In the genomic region with DNA sequence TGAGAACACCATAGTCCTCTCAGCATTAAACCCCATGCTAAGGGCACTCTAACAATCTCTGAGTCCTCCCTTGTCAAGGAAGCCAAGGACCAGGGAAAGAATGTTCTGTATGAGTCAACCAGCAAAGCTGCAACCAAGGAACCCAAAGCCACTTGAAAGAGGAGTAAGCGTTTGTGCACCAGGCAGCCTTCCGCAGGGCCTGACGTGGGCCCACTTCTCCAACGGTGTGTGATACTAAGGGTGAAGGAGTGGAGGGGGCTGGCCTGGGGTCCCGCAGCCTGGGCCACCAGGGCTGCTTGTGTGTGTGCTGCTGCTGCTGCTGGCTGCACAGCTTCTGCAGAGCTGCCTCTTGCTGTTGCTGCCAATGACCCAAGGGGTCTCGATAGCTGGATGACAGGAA, we compare ENCODE assay signal across 20 cellular contexts.
DNase-seq lines count a peak whose midpoint lies in the region; ATAC-seq and TF ChIP-seq lines count a peak whose summit lies in the region.
"Had no signal": no experiment of that assay in that cellular context is flagged by ENCODE, and none has a peak within 500 bp of the region (broad histone marks: within the 10 kb centered on the region; RNA-seq: fewer than 3 reads in every experiment).

No MANE protein-coding gene starts in this region.

- ATAC-seq in stimulated activated effector memory CD8-positive, alpha-beta T cell treated with anti-CD3 and anti-CD28 coated beads, Interleukin-12 subunit alpha, Interleukin-12 subunit beta, amount 100 ng/mL, for 72 hours: no peak
- ATAC-seq: HCT116 had no signal

- no peak overlapping the region for H3K27ac Mint-ChIP-seq in stimulated activated effector memory CD8-positive, alpha-beta T cell treated with anti-CD3 and anti-CD28 coated beads, Interleukin-12 subunit alpha, Interleukin-12 subunit beta, amount 100 ng/mL, for 72 hours
- no peak overlapping the region for H3K27ac Mint-ChIP-seq in T-helper 2 cell treated with Interferon-gamma antibody and Interleukin-4, amounts not matched to agents 5 μg/mL and 100 μg/mL, for 36 hours

- H3K9me3 ChIP-seq in adipocyte (ENCODE audit: control insufficient read depth, low read length): no peaks in the 10 kb centered on the region
- H3K9me3 ChIP-seq: SK-N-SH had no signal

- H3K27me3 ChIP-seq in adipocyte (replicated peaks; ENCODE audit: control insufficient read depth, insufficient read depth, low read length): peaks cover 34% of the 10 kb centered on the region

- H3K9ac ChIP-seq in adipocyte (ENCODE audit: low read length): no peak overlapping the region
- H3K9ac ChIP-seq: SK-N-SH had no signal

- no peaks in the 10 kb centered on the region for H3K36me3 ChIP-seq in adipocyte (ENCODE audit: control insufficient read depth, insufficient read depth, low read length, severe bottlenecking)

- DNase-seq in AG10803 (ENCODE audit: low read depth) (peak; percentile 3), EH (ENCODE audit: low read depth) (peak; percentile 16), adipocyte (ENCODE audit: low read depth) (peak; percentile 5), iris pigment epithelial cell (ENCODE audit: low read depth) (peak; percentile 3), SIG-M5 treated with dmso at 0.1 percent for 504 hours (lab: John Stamatoyannopoulos, UW; ENCODE audit: unreplicated experiment) (no peak)
- no peak for DNase-seq in stimulated activated effector memory CD8-positive, alpha-beta T cell treated with anti-CD3 and anti-CD28 coated beads, Interleukin-12 subunit alpha, Interleukin-12 subunit beta, amount 100 ng/mL, for 72 hours (ENCODE audit: low spot score in 2 of 2)
- no peak for DNase-seq in T-helper 2 cell treated with Interferon-gamma antibody and Interleukin-4, amounts not matched to agents 5 μg/mL and 100 μg/mL, for 36 hours (ENCODE audit: low spot score)
- DNase-seq in stimulated activated CD4-positive, alpha-beta T cell treated with anti-CD3 and anti-CD28 coated beads, Interleukin-4, amount 100 ng/mL, for 4 hours: no peak
- DNase-seq: DMS79, GOT3, KBM-7, NCI-H1105 treated with DMSO at 0.1 percent for 48 hours, NCI-H187, NCI-H2227 treated with DMSO at 0.1 percent for 48 hours, NCI-H510A treated with DMSO at 0.1 percent for 48 hours, NCI-H774, OCI-M1, SHP77, SK-N-SH had no signal

- H3K4me3 Mint-ChIP-seq in stimulated activated effector memory CD8-positive, alpha-beta T cell treated with anti-CD3 and anti-CD28 coated beads, Interleukin-12 subunit alpha, Interleukin-12 subunit beta, amount 100 ng/mL, for 72 hours: no peak overlapping the region
- no peak overlapping the region for H3K4me3 Mint-ChIP-seq in T-helper 2 cell treated with Interferon-gamma antibody and Interleukin-4, amounts not matched to agents 5 μg/mL and 100 μg/mL, for 36 hours

- no peaks in the 10 kb centered on the region for H3K4me1 Mint-ChIP-seq in stimulated activated effector memory CD8-positive, alpha-beta T cell treated with anti-CD3 and anti-CD28 coated beads, Interleukin-12 subunit alpha, Interleukin-12 subunit beta, amount 100 ng/mL, for 72 hours
- H3K4me1 Mint-ChIP-seq in T-helper 2 cell treated with Interferon-gamma antibody and Interleukin-4, amounts not matched to agents 5 μg/mL and 100 μg/mL, for 36 hours (ENCODE audit: low read depth): peaks cover 4% of the 10 kb centered on the region

- peaks cover 13% of the 10 kb centered on the region for H3K27me3 Mint-ChIP-seq in T-helper 2 cell treated with Interferon-gamma antibody and Interleukin-4, amounts not matched to agents 5 μg/mL and 100 μg/mL, for 36 hours (ENCODE audit: low read depth)

- no peaks in the 10 kb centered on the region for H3K9me3 Mint-ChIP-seq in stimulated activated effector memory CD8-positive, alpha-beta T cell treated with anti-CD3 and anti-CD28 coated beads, Interleukin-12 subunit alpha, Interleukin-12 subunit beta, amount 100 ng/mL, for 72 hours
- no peaks in the 10 kb centered on the region for H3K9me3 Mint-ChIP-seq in T-helper 2 cell treated with Interferon-gamma antibody and Interleukin-4, amounts not matched to agents 5 μg/mL and 100 μg/mL, for 36 hours

- no peaks in the 10 kb centered on the region for H3K4me1 ChIP-seq in adipocyte (ENCODE audit: control insufficient read depth, insufficient read depth, low read length)

- TF ChIP-seq CTCF in AG10803 (conservative IDR thresholded peaks at IDR 0.05; ENCODE audit: low read length): no peak

- H3K4me3 ChIP-seq in AG10803 (ENCODE audit: low read length): no peak overlapping the region
- H3K4me3 ChIP-seq in adipocyte (ENCODE audit: low read length): no peak overlapping the region

- no peaks in the 10 kb centered on the region for H3K36me3 Mint-ChIP-seq in stimulated activated effector memory CD8-positive, alpha-beta T cell treated with anti-CD3 and anti-CD28 coated beads, Interleukin-12 subunit alpha, Interleukin-12 subunit beta, amount 100 ng/mL, for 72 hours
- no peaks in the 10 kb centered on the region for H3K36me3 Mint-ChIP-seq in T-helper 2 cell treated with Interferon-gamma antibody and Interleukin-4, amounts not matched to agents 5 μg/mL and 100 μg/mL, for 36 hours (ENCODE audit: low read depth)

Comparison
In these comparisons a context has a peak if more than half of its experiments do, and no peak if none do; other contexts are left out.
1. DNase-seq: peak in AG10803 (single experiment), EH (single experiment), adipocyte (single experiment) and iris pigment epithelial cell (single experiment); none in stimulated activated effector memory CD8-positive, alpha-beta T cell treated with anti-CD3 and anti-CD28 coated beads, Interleukin-12 subunit alpha, Interleukin-12 subunit beta, amount 100 ng/mL, for 72 hours (0 of 2), T-helper 2 cell treated with Interferon-gamma antibody and Interleukin-4, amounts not matched to agents 5 μg/mL and 100 μg/mL, for 36 hours (single experiment), stimulated activated CD4-positive, alpha-beta T cell treated with anti-CD3 and anti-CD28 coated beads, Interleukin-4, amount 100 ng/mL, for 4 hours (0 of 2) and SIG-M5 treated with dmso at 0.1 percent for 504 hours (single experiment).